Comparison of ENCODE assay signal across 10 cellular contexts in genomic region chr3:12963184-12963868, GRCh38.
DNase-seq lines count a peak whose midpoint lies in the region; ATAC-seq, FAIRE-seq and TF ChIP-seq lines count a peak whose summit lies in the region.
"Had no signal": no experiment of that assay in that cellular context is flagged by ENCODE, and none has a peak within 500 bp of the region (broad histone marks: within the 10 kb centered on the region; RNA-seq: fewer than 3 reads in every experiment).

No MANE protein-coding gene starts in this region.

- intact Hi-C loops in CD4-positive, alpha-beta T cell (cut with DNase I, micrococcal nuclease) = loop anchor here in 1 of 2 experiments (10.0 kb wide), 2 partner anchors 299 to 409 kb away; partner anchors contain the start of genes MKRN2 and RAF1
- intact Hi-C loops in GM12878 (cut with micrococcal nuclease; ENCODE audit: unreplicated experiment) = no loop called here

- H4K20me1 ChIP-seq in GM12878 (ENCODE audit: control insufficient read depth, insufficient read depth) (peaks cover 16% of the 10 kb centered on the region), neural progenitor cell (ENCODE audit: low read depth) (peaks cover 87% of the 10 kb centered on the region)

- no peaks in the 10 kb centered on the region for H3K27me3 Mint-ChIP-seq in CD4-positive, alpha-beta T cell
- H3K27me3 Mint-ChIP-seq in neural progenitor cell (ENCODE audit: insufficient read depth, low read depth) = peaks cover 4% of the 10 kb centered on the region

- no peaks in the 10 kb centered on the region for H3F3A ChIP-seq in neural progenitor cell (ENCODE audit: low read depth)

- no peaks in the 10 kb centered on the region for H3K27me3 ChIP-seq in CD4-positive, alpha-beta T cell (ENCODE audit: control insufficient read depth, insufficient read depth, low read length)
- H3K27me3 ChIP-seq in GM12878 (replicated peaks in 1 of 2; ENCODE audit: control insufficient read depth in 2 of 2, insufficient read depth in 2 of 2, low read length in 1 of 2) (no peaks in the 10 kb centered on the region), neural progenitor cell (peaks cover 4% of the 10 kb centered on the region)

- no peak for TF ChIP-seq EP300 in GM12878 (IDR thresholded peaks at IDR 0.05; ENCODE audit: borderline replicate concordance in 1 of 2, control insufficient read depth in 1 of 2, low read depth in 2 of 2, low read length in 2 of 2)

- no peak for TF ChIP-seq RAD21 in GM12878 (IDR thresholded peaks at IDR 0.05; ENCODE audit: insufficient read depth, low read depth, low read length)

- H2AFZ ChIP-seq in GM12878 (ENCODE audit: control insufficient read depth, low read depth, low read length) (no peak overlapping the region), neural progenitor cell (replicated peaks) (no peak overlapping the region)

- H3K9ac ChIP-seq in GM12878 (ENCODE audit: control insufficient read depth, insufficient read depth, low read length) (no peak overlapping the region), neural progenitor cell (peak overlapping the region; percentile 9)

- peak overlapping the region; percentile 15; the same call in 1 of the 2 replicates for H3K4me2 ChIP-seq in GM12878 (ENCODE audit: control insufficient read depth, insufficient read depth)
- H3K4me2 ChIP-seq in neural progenitor cell = no peak overlapping the region

- CTCF ChIA-PET in CD4-positive, alpha-beta T cell (lab: Charles Lee) = no interaction called here
- CTCF ChIA-PET in HEK293 (lab: Yijun Ruan, JAX) = interaction anchor here (0.6 to 2.9 kb wide), 4 partner anchors 17 to 800 kb away, joined by 3 to 17 read pairs (median 3); no protein-coding TSS in a partner anchor
- CTCF ChIA-PET in GM12878 (lab: Yijun Ruan, JAX) = interaction anchor here (1.1 to 1.6 kb wide), 3 partner anchors 19 to 21 kb away, joined by 4 to 5 read pairs (median 4); no protein-coding TSS in a partner anchor

- H3K4me1 ChIP-seq in HEK293 (ENCODE audit: control insufficient read depth, insufficient read depth, low read length) (peaks cover 7% of the 10 kb centered on the region), GM12878 (ENCODE audit: control insufficient read depth, insufficient read depth, low read length) (peaks cover 53% of the 10 kb centered on the region), neural progenitor cell (peaks cover 31% of the 10 kb centered on the region)

- no peaks in the 10 kb centered on the region for H3K9me3 ChIP-seq in CD4-positive, alpha-beta T cell (ENCODE audit: control insufficient read depth, low read length)
- no peaks in the 10 kb centered on the region for H3K9me3 ChIP-seq in HEK293 (ENCODE audit: control insufficient read depth, insufficient read depth, low read depth, low read length)
- H3K9me3 ChIP-seq in GM12878 (replicated peaks; ENCODE audit: control insufficient read depth, insufficient read depth, low read length) = no peaks in the 10 kb centered on the region
- no peaks in the 10 kb centered on the region for H3K9me3 ChIP-seq in neural progenitor cell (ENCODE audit: low read depth)

- POLR2A ChIA-PET in CD4-positive, alpha-beta T cell (lab: Charles Lee) = interaction anchor here (0.7 kb wide), 1 partner anchor 20 kb away, joined by 4 read pairs; no protein-coding TSS in a partner anchor
- POLR2A ChIA-PET in HEK293 (lab: Yijun Ruan, JAX) (no interaction called here), GM12878 (lab: Charles Lee) (interaction anchor here (1.0 kb wide), 1 partner anchor 14 kb away, joined by 3 read pairs; no protein-coding TSS in a partner anchor)

- no TSS peak for BruUV-seq in GM12878 (replicated peaks; lab: Mats Ljungman, UMichigan)

- FAIRE-seq in GM12878 (lab: Jason Lieb, UNC) = no peak

- peak overlapping the region; percentile 54 for H3K27ac Mint-ChIP-seq in CD4-positive, alpha-beta T cell
- H3K27ac Mint-ChIP-seq in neural progenitor cell = no peak overlapping the region

- no peak for DNase-seq in CD4-positive, alpha-beta T cell
- DNase-seq in GM12878 (ENCODE audit: low read depth, low spot score) (no peak), neural progenitor cell (ENCODE audit: low spot score) (no peak), NCI-H446 treated with DMSO at 0.1 percent for 48 hours (lab: John Stamatoyannopoulos, UW) (no peak), DMS79 treated with DMSO at 0.1 percent for 48 hours (lab: John Stamatoyannopoulos, UW) (no peak)
- DNase-seq in activated CD4-positive, CD25-positive, alpha-beta regulatory T cell (lab: John Stamatoyannopoulos, UW) = no peak
- DNase-seq: effector CD8-positive, alpha-beta T cell; left colon had no signal

- peaks cover 32% of the 10 kb centered on the region for H3K36me3 Mint-ChIP-seq in CD4-positive, alpha-beta T cell (ENCODE audit: low read depth)
- peaks cover 2% of the 10 kb centered on the region for H3K36me3 Mint-ChIP-seq in neural progenitor cell

- in situ Hi-C loops in GM12878 (cut with MboI) = no loop called here

- H3K79me2 ChIP-seq in GM12878 (ENCODE audit: control insufficient read depth, insufficient read depth, low read length) (peaks cover 56% of the 10 kb centered on the region), neural progenitor cell (ENCODE audit: low read depth) (peaks cover 70% of the 10 kb centered on the region)

- SMC1A ChIA-PET in GM12878 (lab: Charles Lee; ENCODE audit: uncharacterized antibody, unreplicated experiment) = no interaction called here

- H3K4me3 Mint-ChIP-seq in CD4-positive, alpha-beta T cell = peak overlapping the region; percentile 74
- H3K4me3 Mint-ChIP-seq in neural progenitor cell = no peak overlapping the region

- RAD21 ChIA-PET in GM12878 (lab: Charles Lee; ENCODE audit: unreplicated experiment) = no interaction called here

- H3K27ac ChIP-seq in CD4-positive, alpha-beta T cell (ENCODE audit: low read depth, low read length) = no peak overlapping the region
- H3K27ac ChIP-seq in HEK293 (ENCODE audit: extremely low read depth, low read depth, low read length) (no peak overlapping the region), GM12878 (ENCODE audit: control insufficient read depth, insufficient read depth) (no peak overlapping the region), neural progenitor cell (no peak overlapping the region)

- H3K4me1 Mint-ChIP-seq in CD4-positive, alpha-beta T cell (ENCODE audit: low read depth) = peaks cover 94% of the 10 kb centered on the region
- peaks cover 63% of the 10 kb centered on the region for H3K4me1 Mint-ChIP-seq in neural progenitor cell

- TF ChIP-seq CTCF in CD4-positive, alpha-beta T cell (IDR thresholded peaks at IDR 0.05) = no peak
- no peak for TF ChIP-seq CTCF in HEK293 (tag by site-specific recombination; IDR thresholded peaks at IDR 0.05)
- no peak for TF ChIP-seq CTCF in GM12878 (IDR thresholded peaks at IDR 0.05 in 2 of 3, conservative IDR thresholded peaks at IDR 0.05 in 1 of 3; ENCODE audit: control insufficient read depth in 2 of 3, extremely low read depth in 1 of 3, insufficient read depth in 1 of 3, low read depth in 3 of 3, low read length in 3 of 3)
- no peak for TF ChIP-seq CTCF in neural progenitor cell (IDR thresholded peaks at IDR 0.05)

- 13% methylated on average over 8 of the region's 8 CpGs for WGBS in GM12878 (ENCODE audit: insufficient coverage, insufficient replicate concordance, low lambda C conversion rate, missing lambda C conversion rate)

- TF ChIP-seq POLR2A in GM12878 (IDR thresholded peaks at IDR 0.05; ENCODE audit: low read depth, low read length) = no peak

- ATAC-seq in CD4-positive, alpha-beta T cell (ENCODE audit: poor library complexity) = no peak
- no peak for ATAC-seq in GM12878
- ATAC-seq: left colon, SK-N-SH treated with all-trans-retinoic acid at 6 μM for 48 hours had no signal

- H3K4me3 ChIP-seq in HEK293 (ENCODE audit: low read depth, low read length) (no peak overlapping the region), GM12878 (no peak overlapping the region), neural progenitor cell (no peak overlapping the region)

- H3K9me3 Mint-ChIP-seq in CD4-positive, alpha-beta T cell = no peaks in the 10 kb centered on the region
- H3K9me3 Mint-ChIP-seq in neural progenitor cell = no peaks in the 10 kb centered on the region

- H3K36me3 ChIP-seq in HEK293 (ENCODE audit: control insufficient read depth in 2 of 2, insufficient read depth in 1 of 2, low read length in 2 of 2) = peaks cover 0 to 12% of the 10 kb centered on the region in 2 experiments; a peak in 1 of 3 replicates
- H3K36me3 ChIP-seq in GM12878 (ENCODE audit: control insufficient read depth in 2 of 2, insufficient read depth in 2 of 2, low read length in 1 of 2) = peaks cover 0 to 11% of the 10 kb centered on the region in 2 experiments; a peak in 3 of 4 replicates
- no peaks in the 10 kb centered on the region for H3K36me3 ChIP-seq in neural progenitor cell

TF ChIP-seq in HEK293, 187 proteins besides CTCF, POLR2A, EP300 and RAD21 (continues in another document):
- TF ChIP-seq ZNF596 (tag by site-specific recombination; IDR thresholded peaks at IDR 0.05) (no peak), ZNF16 (tag by site-specific recombination; IDR thresholded peaks at IDR 0.05; ENCODE audit: low read depth) (no peak), ZNF555 (tag by site-specific recombination; conservative IDR thresholded peaks at IDR 0.05) (no peak), ZNF664 (tag by site-specific recombination; IDR thresholded peaks at IDR 0.05) (0 out of 2 replicates have a peak, but pooled peaks have one; percentile 60)

TF ChIP-seq in GM12878, 131 proteins besides CTCF, POLR2A, EP300 and RAD21 (continues in another document):
- TF ChIP-seq YY1 (IDR thresholded peaks at IDR 0.05; ENCODE audit: low read depth, low read length) (no peak), ASH2L (IDR thresholded peaks at IDR 0.05; ENCODE audit: borderline replicate concordance, low read depth) (no peak), MYB (IDR thresholded peaks at IDR 0.05; ENCODE audit: borderline replicate concordance, low read depth, low read length) (no peak), TCF12 (IDR thresholded peaks at IDR 0.05; ENCODE audit: low read depth, low read length) (no peak), LARP7 (IDR thresholded peaks at IDR 0.05) (no peak), NKRF (conservative IDR thresholded peaks at IDR 0.05) (no peak), SMAD1 (IDR thresholded peaks at IDR 0.05; ENCODE audit: low read depth, partially characterized antibody) (no peak), RELA (IDR thresholded peaks at IDR 0.05; ENCODE audit: borderline replicate concordance, partially characterized antibody) (no peak)
